12 cellular contexts compared by ENCODE assay signal in the genomic region with DNA sequence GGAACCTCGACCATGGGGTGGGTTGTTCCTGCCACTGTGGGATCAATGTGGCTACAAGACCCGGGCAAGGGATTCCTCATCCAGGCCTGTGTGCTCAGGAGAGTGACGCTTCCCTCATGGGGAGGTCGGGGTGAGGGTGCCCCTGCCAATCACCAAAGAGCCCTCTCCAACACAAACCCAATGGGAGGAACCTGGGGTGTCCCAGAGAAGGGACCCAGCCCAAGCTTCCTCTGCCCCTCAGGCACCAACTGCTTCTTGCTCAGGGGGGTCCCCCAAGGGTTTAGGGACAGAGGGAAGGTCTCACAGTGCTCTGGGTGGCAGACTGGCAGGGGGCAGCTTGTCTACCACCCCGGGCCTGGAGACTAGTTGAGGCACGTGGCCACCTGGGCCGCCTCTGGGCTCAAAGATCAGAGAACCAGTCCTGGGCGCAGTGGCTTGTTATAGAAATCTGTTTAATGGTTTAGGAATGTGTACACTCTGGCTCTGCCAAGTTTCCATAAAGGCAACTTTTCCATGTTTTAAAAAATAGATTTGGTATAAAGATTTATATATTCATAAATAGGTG. TPM values are rescaled to one million over a fixed set of nuclear protein-coding genes. Genes with fewer than 3 reads are reported as not detected.
DNase-seq lines count a peak whose midpoint lies in the region; ATAC-seq and TF ChIP-seq lines count a peak whose summit lies in the region.
"Had no signal": no experiment of that assay in that cellular context is flagged by ENCODE, and none has a peak within 500 bp of the region (broad histone marks: within the 10 kb centered on the region; RNA-seq: fewer than 3 reads in every experiment).

No MANE protein-coding gene starts in this region.

- peaks cover 2% of the 10 kb centered on the region for H3K36me3 Mint-ChIP-seq in progenitor cell of endocrine pancreas (ENCODE audit: insufficient read depth)

- H3K4me3 Mint-ChIP-seq in stimulated activated naive CD8-positive, alpha-beta T cell treated with anti-CD3 and anti-CD28 coated beads, Interleukin-15, amount 100 ng/mL, for 72 hours, result no peak overlapping the region
- H3K4me3 Mint-ChIP-seq in progenitor cell of endocrine pancreas (ENCODE audit: low read depth), result no peak overlapping the region

- H3K9me3 Mint-ChIP-seq in stimulated activated naive CD8-positive, alpha-beta T cell treated with anti-CD3 and anti-CD28 coated beads, Interleukin-15, amount 100 ng/mL, for 72 hours, result no peaks in the 10 kb centered on the region
- no peaks in the 10 kb centered on the region for H3K9me3 Mint-ChIP-seq in progenitor cell of endocrine pancreas (ENCODE audit: low read depth)

- H3K27me3 ChIP-seq in muscle layer of colon (ENCODE audit: control insufficient read depth in 1 of 2, insufficient read depth in 2 of 2, low read length in 2 of 2), result no peaks in the 10 kb centered on the region

- TF ChIP-seq CTCF in fibroblast of villous mesenchyme (IDR thresholded peaks at IDR 0.05; ENCODE audit: insufficient read depth, low read depth, low read length), result no peak
- no peak for TF ChIP-seq CTCF in progenitor cell of endocrine pancreas (IDR thresholded peaks at IDR 0.05; ENCODE audit: unreplicated experiment)

- H3K9ac ChIP-seq in muscle layer of colon (ENCODE audit: low read length), result no peak overlapping the region

- peaks cover 12% of the 10 kb centered on the region for H3K4me1 Mint-ChIP-seq in stimulated activated naive CD8-positive, alpha-beta T cell treated with anti-CD3 and anti-CD28 coated beads, Interleukin-15, amount 100 ng/mL, for 72 hours
- peaks cover 2% of the 10 kb centered on the region for H3K4me1 Mint-ChIP-seq in progenitor cell of endocrine pancreas (ENCODE audit: low read depth)

- H3K27ac ChIP-seq in muscle layer of colon (ENCODE audit: low read depth, low read length), result peak overlapping the region; percentile 73

- H3K36me3 ChIP-seq in muscle layer of colon (ENCODE audit: insufficient read depth, low read length), result no peaks in the 10 kb centered on the region

- H3K4me3 ChIP-seq in fibroblast of villous mesenchyme (ENCODE audit: low read depth, low read length) (no peak overlapping the region), muscle layer of colon (ENCODE audit: low read depth in 1 of 2, low read length in 2 of 2) (peak overlapping the region in 1 of 2 donors; percentile 26)

- H3K4me1 ChIP-seq in muscle layer of colon (ENCODE audit: insufficient read depth, low read length), result peaks cover 11% of the 10 kb centered on the region

- H3K27me3 Mint-ChIP-seq in stimulated activated naive CD8-positive, alpha-beta T cell treated with anti-CD3 and anti-CD28 coated beads, Interleukin-15, amount 100 ng/mL, for 72 hours, result no peaks in the 10 kb centered on the region
- no peaks in the 10 kb centered on the region for H3K27me3 Mint-ChIP-seq in progenitor cell of endocrine pancreas

- no peak for DNase-seq in stimulated activated naive CD8-positive, alpha-beta T cell treated with anti-CD3 and anti-CD28 coated beads, Interleukin-15, amount 100 ng/mL, for 72 hours
- DNase-seq in stimulated activated naive CD8-positive, alpha-beta T cell treated with anti-CD3 and anti-CD28 coated beads, Interleukin-15, Interleukin-2, amounts not matched to agents 100 U/mL and 50 U/mL, for 24 hours, result no peak
- DNase-seq in fibroblast of villous mesenchyme (ENCODE audit: low read depth) (peak; percentile 11), DMS153 treated with DMSO at 0.1 percent for 48 hours (lab: John Stamatoyannopoulos, UW; ENCODE audit: unreplicated experiment) (no peak), NOMO-1 (lab: John Stamatoyannopoulos, UW; ENCODE audit: unreplicated experiment in 2 of 2) (no peak), progenitor cell of endocrine pancreas (ENCODE audit: low spot score, unreplicated experiment) (no peak)
- DNase-seq: NCI-H774, T1000 had no signal

- no peaks in the 10 kb centered on the region for H3K9me3 ChIP-seq in muscle layer of colon (ENCODE audit: low read length)

- peak; percentile 1 for ATAC-seq in stimulated activated naive CD8-positive, alpha-beta T cell treated with anti-CD3 and anti-CD28 coated beads, Interleukin-15, amount 100 ng/mL, for 72 hours
- ATAC-seq in stimulated activated naive CD8-positive, alpha-beta T cell treated with anti-CD3 and anti-CD28 coated beads, Interleukin-15, Interleukin-2, amounts not matched to agents 100 U/mL and 50 U/mL, for 24 hours, result no peak
- no peak for ATAC-seq in HG02798 (IDR thresholded peaks at IDR 0.05; ENCODE audit: poor library complexity, unreplicated experiment)

- peak overlapping the region in 1 of 2 donors; percentile 48 for H3K27ac Mint-ChIP-seq in stimulated activated naive CD8-positive, alpha-beta T cell treated with anti-CD3 and anti-CD28 coated beads, Interleukin-15, amount 100 ng/mL, for 72 hours
- H3K27ac Mint-ChIP-seq in progenitor cell of endocrine pancreas, result no peak overlapping the region

RNA-seq across cellular contexts. Expression of a gene that starts 26.6 kb away (rescaled TPM):
- total RNA-seq in fibroblast of villous mesenchyme (not detected in 2 replicates), progenitor cell of endocrine pancreas (not detected in 2 replicates)
- total RNA-seq: A673, omental fat pad had no signal

RNA-seq across cellular contexts. Expression of a gene that starts 34.4 kb away (rescaled TPM):
- total RNA-seq in fibroblast of villous mesenchyme (19.0 and 20.6 TPM in 2 replicates), progenitor cell of endocrine pancreas (23.8 and 24.3 TPM in 2 replicates)
